24 cellular contexts compared by ENCODE assay signal in genomic region chr11:22582011-22582410, GRCh38.
"Had no signal": no experiment of that assay in that cellular context is flagged by ENCODE, and none has a peak within 500 bp of the region (broad histone marks: within the 10 kb centered on the region; RNA-seq: fewer than 3 reads in every experiment).

No MANE protein-coding gene starts in this region.

- H3K27me3 Mint-ChIP-seq: stimulated activated naive B cell treated with anti-CD40 and anti-IgM and Interleukin-4, amounts not matched to agents 10 μg/mL and 1 μg/mL and 100 μg/mL, for 72 hours; stimulated activated naive CD8-positive, alpha-beta T cell treated with anti-CD3 and anti-CD28 coated beads, Interleukin-15, amount 100 ng/mL, for 72 hours had no signal

- H3K36me3 ChIP-seq: esophagus squamous epithelium, gastroesophageal sphincter, spleen, thoracic aorta, transverse colon had no signal

- H3K9me3 ChIP-seq: esophagus squamous epithelium, gastroesophageal sphincter, psoas muscle, spleen, thoracic aorta, transverse colon had no signal

- H3K4me3 ChIP-seq: esophagus squamous epithelium, gastroesophageal sphincter, lung, psoas muscle, spleen, thoracic aorta, transverse colon had no signal

- H3K27ac Mint-ChIP-seq: immature natural killer cell; naive B cell; nephron progenitor cell; stimulated activated naive B cell treated with anti-CD40 and anti-IgM and Interleukin-4, amounts not matched to agents 10 μg/mL and 1 μg/mL and 100 μg/mL, for 72 hours had no signal

- ATAC-seq: gastroesophageal sphincter; left colon; left ventricle myocardium superior; psoas muscle; sciatic nerve; stimulated activated naive B cell treated with anti-CD40 and anti-IgM and Interleukin-4, amounts not matched to agents 10 μg/mL and 1 μg/mL and 100 μg/mL, for 72 hours; stimulated activated naive CD8-positive, alpha-beta T cell treated with anti-CD3 and anti-CD28 coated beads, Interleukin-15, amount 100 ng/mL, for 72 hours had no signal

- H3K27me3 ChIP-seq: esophagus squamous epithelium, gastroesophageal sphincter, spleen, transverse colon had no signal

- H3K4me1 Mint-ChIP-seq: immature natural killer cell; naive B cell; nephron progenitor cell; stimulated activated naive B cell treated with anti-CD40 and anti-IgM and Interleukin-4, amounts not matched to agents 10 μg/mL and 1 μg/mL and 100 μg/mL, for 72 hours; stimulated activated naive CD8-positive, alpha-beta T cell treated with anti-CD3 and anti-CD28 coated beads, Interleukin-15, amount 100 ng/mL, for 72 hours had no signal

- H3K9me3 Mint-ChIP-seq: immature natural killer cell; naive B cell; nephron progenitor cell; stimulated activated naive B cell treated with anti-CD40 and anti-IgM and Interleukin-4, amounts not matched to agents 10 μg/mL and 1 μg/mL and 100 μg/mL, for 72 hours; stimulated activated naive CD8-positive, alpha-beta T cell treated with anti-CD3 and anti-CD28 coated beads, Interleukin-15, amount 100 ng/mL, for 72 hours had no signal

- H3K36me3 Mint-ChIP-seq: immature natural killer cell; naive B cell; stimulated activated naive B cell treated with anti-CD40 and anti-IgM and Interleukin-4, amounts not matched to agents 10 μg/mL and 1 μg/mL and 100 μg/mL, for 72 hours had no signal

- H3K4me3 Mint-ChIP-seq: immature natural killer cell; naive B cell; nephron progenitor cell; stimulated activated naive B cell treated with anti-CD40 and anti-IgM and Interleukin-4, amounts not matched to agents 10 μg/mL and 1 μg/mL and 100 μg/mL, for 72 hours; stimulated activated naive CD8-positive, alpha-beta T cell treated with anti-CD3 and anti-CD28 coated beads, Interleukin-15, amount 100 ng/mL, for 72 hours had no signal

- DNase-seq: dermis blood vessel endothelial cell; esophagus squamous epithelium; foreskin fibroblast; glutamatergic neuron; immature natural killer cell; left colon; left ventricle myocardium superior; mesenchymal stem cell; midbrain; naive B cell; nephron progenitor cell; psoas muscle; retina; spleen; stimulated activated CD4-positive, alpha-beta T cell treated with anti-CD3 and anti-CD28 coated beads, Interleukin-15, amount 100 ng/mL, for 24 hours; stimulated activated CD4-positive, alpha-beta T cell treated with anti-CD3 and anti-CD28 coated beads, Interleukin-1b, Interleukin-23, amount 100 ng/mL, for 48 hours; stimulated activated CD4-positive, alpha-beta T cell treated with anti-CD3 and anti-CD28 coated beads, Interleukin-4, amount 100 ng/mL, for 4 hours; stimulated activated naive B cell treated with anti-CD40 and anti-IgM and Interleukin-4, amounts not matched to agents 10 μg/mL and 1 μg/mL and 100 μg/mL, for 72 hours; stimulated activated naive CD8-positive, alpha-beta T cell treated with anti-CD3 and anti-CD28 coated beads, Interleukin-15, amount 100 ng/mL, for 72 hours; transverse colon had no signal

- H3K27ac ChIP-seq: esophagus squamous epithelium, gastroesophageal sphincter, psoas muscle, spleen, thoracic aorta, transverse colon had no signal

- H3K4me1 ChIP-seq: esophagus squamous epithelium, gastroesophageal sphincter, psoas muscle, spleen, transverse colon had no signal
